Comparison of ENCODE assay signal across 8 cellular contexts in genomic region chr10:32346551-32347362, GRCh38. TPM values are rescaled to one million over a fixed set of nuclear protein-coding genes. Genes with fewer than 3 reads are reported as not detected.
A peak's percentile ranks its signal among the peaks of the same experiment; 100 is the strongest.
DNase-seq lines count a peak whose midpoint lies in the region; ATAC-seq and TF ChIP-seq lines count a peak whose summit lies in the region.

Gene EPC1 (minus strand): TSS chr10:32347158. CDS start chr10:32346915, 243 bp downstream.

- H3K4me3 ChIP-seq in Panc1 (ENCODE audit: low read depth in 2 of 2, low read length in 2 of 2): peak within 1 kb of the TSS; percentile 81 to 91
- H3K4me3 ChIP-seq in fibroblast of lung (replicated peaks in 1 of 4; ENCODE audit: control extremely low read depth in 1 of 4, insufficient read depth in 1 of 4, low read depth in 3 of 4, low read length in 4 of 4): peak within 1 kb of the TSS; percentile 81 to 97 (median 84)

- peak within 1 kb of the TSS; percentile 98 for H3K27ac Mint-ChIP-seq in activated T-helper 1 cell treated with anti-CD3 and anti-CD28 coated beads, Interleukin-12 subunit alpha, Interleukin-12 subunit beta, Interleukin-2, Interleukin-4 antibody, amounts not matched to agents 30 ng/mL and 10 ng/mL and 1 ng/mL, durations not matched to agents 14 hours and 24 hours and 36 hours
- peak within 1 kb of the TSS; percentile 98 to 100 (median 100) for H3K27ac Mint-ChIP-seq in naive thymus-derived CD8-positive, alpha-beta T cell

- peak within 1 kb of the TSS; percentile 28 for H2AFZ ChIP-seq in fibroblast of lung (ENCODE audit: low read length)

- no TSS peak for BruUV-seq in Panc1 (replicated peaks; lab: Mats Ljungman, UMichigan)

- peaks cover 43% of the 10 kb centered on the region for H3K79me2 ChIP-seq in fibroblast of lung (ENCODE audit: control insufficient read depth, insufficient read depth, low read length)

- H3K9me3 ChIP-seq in Panc1 (ENCODE audit: control insufficient read depth, insufficient read depth, low read depth, low read length) (no peaks in the 10 kb centered on the region), fibroblast of lung (ENCODE audit: control insufficient read depth, insufficient read depth, low read depth, low read length) (no peaks in the 10 kb centered on the region)

- H3K4me1 ChIP-seq in Panc1 (ENCODE audit: control insufficient read depth, insufficient read depth, low read length) (peaks cover 27% of the 10 kb centered on the region), fibroblast of lung (ENCODE audit: control insufficient read depth, extremely low read depth, insufficient read depth, low read length) (no peaks in the 10 kb centered on the region)

- DNase-seq in DMS114 treated with DMSO at 0.1 percent for 48 hours (lab: John Stamatoyannopoulos, UW; ENCODE audit: unreplicated experiment) (peak; percentile 80), HUDEP-2 (lab: John Stamatoyannopoulos, UW; ENCODE audit: unreplicated experiment in 76 of 76) (peak in 71 of 76 experiments; percentile 20 to 97 (median 71)), Panc1 (ENCODE audit: low read depth, low spot score) (peak; percentile 43), fibroblast of lung (ENCODE audit: low read depth in 2 of 2) (peak; percentile 83 to 90)
- peak; percentile 86 for DNase-seq in activated T-helper 1 cell treated with anti-CD3 and anti-CD28 coated beads, Interleukin-12 subunit alpha, Interleukin-12 subunit beta, Interleukin-2, Interleukin-4 antibody, amounts not matched to agents 30 ng/mL and 10 ng/mL and 1 ng/mL, durations not matched to agents 14 hours and 24 hours and 36 hours (ENCODE audit: low spot score)
- peak; percentile 81 to 100 (median 87) for DNase-seq in naive thymus-derived CD8-positive, alpha-beta T cell
- DNase-seq in stimulated activated naive CD4-positive, alpha-beta T cell (lab: John Stamatoyannopoulos, UW): peak; percentile 77 to 99 (median 94)

- no peaks in the 10 kb centered on the region for H3K27me3 Mint-ChIP-seq in activated T-helper 1 cell treated with anti-CD3 and anti-CD28 coated beads, Interleukin-12 subunit alpha, Interleukin-12 subunit beta, Interleukin-2, Interleukin-4 antibody, amounts not matched to agents 30 ng/mL and 10 ng/mL and 1 ng/mL, durations not matched to agents 14 hours and 24 hours and 36 hours (ENCODE audit: insufficient read depth)
- H3K27me3 Mint-ChIP-seq in naive thymus-derived CD8-positive, alpha-beta T cell: peaks cover 0 to 1% (median 0%) of the 10 kb centered on the region in 5 donors

- H3K36me3 Mint-ChIP-seq in activated T-helper 1 cell treated with anti-CD3 and anti-CD28 coated beads, Interleukin-12 subunit alpha, Interleukin-12 subunit beta, Interleukin-2, Interleukin-4 antibody, amounts not matched to agents 30 ng/mL and 10 ng/mL and 1 ng/mL, durations not matched to agents 14 hours and 24 hours and 36 hours (ENCODE audit: low read depth): peaks cover 23% of the 10 kb centered on the region
- peaks cover 0 to 23% (median 0%) of the 10 kb centered on the region in 3 donors for H3K36me3 Mint-ChIP-seq in naive thymus-derived CD8-positive, alpha-beta T cell

- CTCF ChIA-PET in Panc1 (lab: Charles Lee): no interaction called here

- H3K4me2 ChIP-seq in fibroblast of lung (ENCODE audit: extremely low read depth, insufficient read depth, low read length): peak within 1 kb of the TSS; percentile 90

- peaks cover 6% of the 10 kb centered on the region for H3K36me3 ChIP-seq in Panc1 (ENCODE audit: control insufficient read depth, insufficient read depth, low read length)
- H3K36me3 ChIP-seq in fibroblast of lung (ENCODE audit: control insufficient read depth, insufficient read depth, low read length): no peaks in the 10 kb centered on the region

- intact Hi-C loops in Panc1 (cut with micrococcal nuclease; ENCODE audit: unreplicated experiment): loop anchor here (2.0 kb wide), 1 partner anchor 90 kb away; no protein-coding TSS in a partner anchor
- intact Hi-C loops in activated T-helper 1 cell treated with anti-CD3 and anti-CD28 coated beads, Interleukin-12 subunit alpha, Interleukin-12 subunit beta, Interleukin-2, Interleukin-4 antibody, amounts not matched to agents 30 ng/mL and 10 ng/mL and 1 ng/mL, durations not matched to agents 14 hours and 24 hours and 36 hours (cut with micrococcal nuclease): loop anchor here (1.0 to 10.0 kb wide), 13 partner anchors 11 to 1912 kb away; partner anchors contain the start of genes ARHGAP12, CCDC7, KIF5B and MAP3K8

- no peaks in the 10 kb centered on the region for H3K9me3 Mint-ChIP-seq in activated T-helper 1 cell treated with anti-CD3 and anti-CD28 coated beads, Interleukin-12 subunit alpha, Interleukin-12 subunit beta, Interleukin-2, Interleukin-4 antibody, amounts not matched to agents 30 ng/mL and 10 ng/mL and 1 ng/mL, durations not matched to agents 14 hours and 24 hours and 36 hours
- H3K9me3 Mint-ChIP-seq in naive thymus-derived CD8-positive, alpha-beta T cell: no peaks in the 10 kb centered on the region

- peak within 1 kb of the TSS; percentile 94 for H3K4me3 Mint-ChIP-seq in activated T-helper 1 cell treated with anti-CD3 and anti-CD28 coated beads, Interleukin-12 subunit alpha, Interleukin-12 subunit beta, Interleukin-2, Interleukin-4 antibody, amounts not matched to agents 30 ng/mL and 10 ng/mL and 1 ng/mL, durations not matched to agents 14 hours and 24 hours and 36 hours
- H3K4me3 Mint-ChIP-seq in naive thymus-derived CD8-positive, alpha-beta T cell: peak within 1 kb of the TSS; percentile 92 to 97 (median 95)

- POLR2A ChIA-PET in Panc1 (lab: Charles Lee): no interaction called here
- POLR2A ChIA-PET in naive thymus-derived CD8-positive, alpha-beta T cell (lab: Charles Lee): interaction anchor here (0.6 to 2.6 kb wide), 18 partner anchors 9 to 610 kb away, joined by 3 to 23 read pairs (median 5); partner anchors contain the start of gene CCDC7

- TF ChIP-seq CTCF in Panc1 (IDR thresholded peaks at IDR 0.05) (0 out of 2 replicates have a peak, but pooled peaks have one; percentile 30), fibroblast of lung (conservative IDR thresholded peaks at IDR 0.05 in 1 of 2, IDR thresholded peaks at IDR 0.05 in 1 of 2; ENCODE audit: low read depth in 1 of 2, low read length in 2 of 2) (no peak)

- in situ Hi-C loops in Panc1 (cut with HindIII; ENCODE audit: low pct_unique_long_range_greater_than_20kb, low sequenced_read_pairs): no loop called here

- peak within 1 kb of the TSS; percentile 99 for H3K9ac ChIP-seq in fibroblast of lung (ENCODE audit: insufficient read depth, low read length)

- H3K27me3 ChIP-seq in Panc1 (ENCODE audit: control insufficient read depth, insufficient read depth, low read length) (no peaks in the 10 kb centered on the region), fibroblast of lung (ENCODE audit: control insufficient read depth, insufficient read depth, low read length) (no peaks in the 10 kb centered on the region)

- H3K27ac ChIP-seq in Panc1 (ENCODE audit: low read length) (peak within 1 kb of the TSS; percentile 91), fibroblast of lung (ENCODE audit: insufficient read depth, low read length) (peak within 1 kb of the TSS; percentile 97)

- peaks cover 3% of the 10 kb centered on the region for H4K20me1 ChIP-seq in fibroblast of lung (ENCODE audit: control insufficient read depth, extremely low read depth, insufficient read depth, low read length)

- ATAC-seq in GM21390 (IDR thresholded peaks at IDR 0.05; ENCODE audit: unreplicated experiment) (peak; percentile 62), Panc1 (peak; percentile 89)
- ATAC-seq in naive thymus-derived CD8-positive, alpha-beta T cell: peak; percentile 77 to 80

- H3K4me1 Mint-ChIP-seq in activated T-helper 1 cell treated with anti-CD3 and anti-CD28 coated beads, Interleukin-12 subunit alpha, Interleukin-12 subunit beta, Interleukin-2, Interleukin-4 antibody, amounts not matched to agents 30 ng/mL and 10 ng/mL and 1 ng/mL, durations not matched to agents 14 hours and 24 hours and 36 hours (ENCODE audit: low read depth): peaks cover 65% of the 10 kb centered on the region
- H3K4me1 Mint-ChIP-seq in naive thymus-derived CD8-positive, alpha-beta T cell: peaks cover 21 to 76% (median 66%) of the 10 kb centered on the region in 4 donors

RNA-seq across cellular contexts. Expression of gene EPC1, which starts in this region (rescaled TPM):
- total RNA-seq in Panc1 (2021; ENCODE audit: unreplicated experiment) (18.4 TPM), fibroblast of lung (19.3 and 28.1 TPM in 2 replicates)
- polyA plus RNA-seq in Panc1 (2012; ENCODE audit: insufficient read length): 8.1 TPM
- 36.5 and 37.8 TPM in 2 replicates for total RNA-seq in activated T-helper 1 cell treated with anti-CD3 and anti-CD28 coated beads, Interleukin-12 subunit alpha, Interleukin-12 subunit beta, Interleukin-2, Interleukin-4 antibody, amounts not matched to agents 30 ng/mL and 10 ng/mL and 1 ng/mL, durations not matched to agents 14 hours and 24 hours and 36 hours
- 22.6 and 22.7 TPM in 2 replicates for polyA plus RNA-seq in fibroblast of lung
- polyA plus RNA-seq in fibroblast of lung (2012): 10.5 and 10.6 TPM in 2 replicates
- polyA minus RNA-seq in fibroblast of lung (ENCODE audit: low replicate concordance): 3.9 and 12.5 TPM in 2 replicates
- total RNA-seq in naive thymus-derived CD8-positive, alpha-beta T cell: 100 to 1,000 TPM; 128 to 131 TPM
- polyA plus RNA-seq in naive thymus-derived CD8-positive, alpha-beta T cell: 10 to 100 TPM; 36.9 to 48.5 (median 46.2) TPM

Comparison
In these comparisons a context has a peak if more than half of its experiments do, and no peak if none do; other contexts are left out.
1. Peak in every context shown above with its lines: DNase-seq, ATAC-seq, H3K4me3 ChIP-seq and H3K27ac ChIP-seq.
2. DNase-seq: peak in every context shown above with its lines; median percentile 94 in stimulated activated naive CD4-positive, alpha-beta T cell; 87 in naive thymus-derived CD8-positive, alpha-beta T cell; 86 in fibroblast of lung; 86 in activated T-helper 1 cell treated with anti-CD3 and anti-CD28 coated beads, Interleukin-12 subunit alpha, Interleukin-12 subunit beta, Interleukin-2, Interleukin-4 antibody, amounts not matched to agents 30 ng/mL and 10 ng/mL and 1 ng/mL, durations not matched to agents 14 hours and 24 hours and 36 hours; 80 in DMS114 treated with DMSO at 0.1 percent for 48 hours; 71 in HUDEP-2; 43 in Panc1.